In genomic region chr17:82781894-82782274, GRCh38 we compare ENCODE assay signal across 8 cellular contexts. TPM values are rescaled to one million over a fixed set of nuclear protein-coding genes. Genes with fewer than 3 reads are reported as not detected.
DNase-seq lines count a peak whose midpoint lies in the region; ATAC-seq and TF ChIP-seq lines count a peak whose summit lies in the region.

No MANE protein-coding gene starts in this region.

- intact Hi-C loops in heart right ventricle (cut with DNase I), result loop anchor here in 9 of 10 donors (2.0 to 10.0 kb wide), 11 partner anchors 63 to 273 kb away; partner anchors contain the start of gene ZNF750 (in 1 of the 9)
- intact Hi-C loops in aorta (cut with DNase I), result loop anchor here (2.0 to 10.0 kb wide), 5 partner anchors 93 to 295 kb away; partner anchors contain the start of gene METRNL (in 1 of the 2)

- H3K4me1 ChIP-seq in adipocyte (ENCODE audit: control insufficient read depth, insufficient read depth, low read length) (peaks cover 5% of the 10 kb centered on the region), heart right ventricle (peaks cover 0 to 14% (median 6%) of the 10 kb centered on the region in 9 donors), aorta (ENCODE audit: control insufficient read depth in 1 of 2, insufficient read depth in 2 of 2, low read length in 2 of 2) (no peaks in the 10 kb centered on the region)

- H3K9ac ChIP-seq in adipocyte (ENCODE audit: low read length), result no peak overlapping the region

- DNase-seq in AG08395 (ENCODE audit: low spot score) (peak; percentile 94), NCI-H1105 (lab: John Stamatoyannopoulos, UW) (peak; percentile 45), T-helper 1 cell (peak; percentile 60 to 80 (median 77)), adipocyte (ENCODE audit: low read depth) (peak; percentile 89), heart right ventricle (peak; percentile 79 to 85), renal cortical epithelial cell (ENCODE audit: low read depth) (peak; percentile 42), aorta (peak; percentile 87 to 94)

- 18 to 31% methylated on average over 8 of the region's 8 CpGs for WGBS in heart right ventricle, 2 donors
- WGBS in aorta, 2 donors, result 24 to 26% methylated on average over 8 of the region's 8 CpGs

- ATAC-seq in GM19035 (IDR thresholded peaks at IDR 0.05; ENCODE audit: unreplicated experiment), result peak; percentile 69
- peak; percentile 94 to 98 (median 96) for ATAC-seq in heart right ventricle
- ATAC-seq in aorta (ENCODE audit: low FRiP score), result peak; percentile 95

- peak; percentile 86 to 99 (median 97) for TF ChIP-seq CTCF in heart right ventricle (IDR thresholded peaks at IDR 0.05)

- no peaks in the 10 kb centered on the region for H3K9me3 ChIP-seq in adipocyte (ENCODE audit: control insufficient read depth, low read length)
- H3K9me3 ChIP-seq in heart right ventricle, result no peaks in the 10 kb centered on the region
- no peaks in the 10 kb centered on the region for H3K9me3 ChIP-seq in aorta (ENCODE audit: control insufficient read depth, low read length)

- H3K4me3 ChIP-seq in adipocyte (ENCODE audit: low read length), result no peak overlapping the region
- peak overlapping the region in 6 of 10 donors; percentile 6 to 28 (median 26) for H3K4me3 ChIP-seq in heart right ventricle
- no peak overlapping the region for H3K4me3 ChIP-seq in aorta (ENCODE audit: low read length in 2 of 2)

- H3K36me3 ChIP-seq in adipocyte (ENCODE audit: control insufficient read depth, insufficient read depth, low read length, severe bottlenecking) (peaks cover 12% of the 10 kb centered on the region), heart right ventricle (peaks cover 0 to 31% (median 10%) of the 10 kb centered on the region in 9 donors), aorta (ENCODE audit: control insufficient read depth in 1 of 2, insufficient read depth in 2 of 2, low read length in 1 of 2) (peaks cover 0 to 5% of the 10 kb centered on the region in 2 donors)

- H3K27ac ChIP-seq in heart right ventricle (peak overlapping the region in 9 of 10 donors; percentile 53 to 84 (median 65)), aorta (ENCODE audit: low read depth in 1 of 2, low read length in 2 of 2) (no peak overlapping the region)

- no peaks in the 10 kb centered on the region for H3K27me3 ChIP-seq in adipocyte (replicated peaks; ENCODE audit: control insufficient read depth, insufficient read depth, low read length)
- no peaks in the 10 kb centered on the region for H3K27me3 ChIP-seq in heart right ventricle
- H3K27me3 ChIP-seq in aorta (ENCODE audit: control insufficient read depth in 1 of 2, insufficient read depth in 2 of 2, low read length in 1 of 2), result no peaks in the 10 kb centered on the region

RNA-seq across cellular contexts. Expression of gene TBCD, which starts 30.0 kb away (rescaled TPM):
- 10 to 100 TPM; 41.3 to 79.0 (median 49.6) TPM for total RNA-seq in heart right ventricle
- 100 to 1,000 TPM in 1 of 2 donors, 10 to 100 TPM in 1; 89.8 to 107 TPM for polyA plus RNA-seq in heart right ventricle
- total RNA-seq in renal cortical epithelial cell, result 10.6 and 38.5 TPM in 2 replicates
- 100 to 1,000 TPM in 1 of 2 donors, 10 to 100 TPM in 1; 97.1 to 125 TPM for total RNA-seq in aorta
- polyA plus RNA-seq in aorta, result 100 to 1,000 TPM in 1 of 2 donors, 10 to 100 TPM in 1; 20.0 to 182 TPM

RNA-seq across cellular contexts. Expression of gene FN3K, which starts 46.5 kb away (rescaled TPM):
- total RNA-seq in heart right ventricle (100 to 1,000 TPM in 3 of 10 donors, 10 to 100 TPM in 7; 72.4 to 115 (median 92.4) TPM), renal cortical epithelial cell (3.6 and 16.8 TPM in 2 replicates), aorta (10 to 100 TPM; 10.8 to 23.0 TPM)
- polyA plus RNA-seq in heart right ventricle (10 to 100 TPM; 48.4 to 93.1 TPM), aorta (10 to 100 TPM; 14.0 to 20.9 TPM)

RNA-seq across cellular contexts. Expression of gene ZNF750, which starts 57.9 kb away (rescaled TPM):
- under 1 TPM in 3 of 10 donors, not detected in 7; 0.11 to 0.20 (median 0.15) TPM for total RNA-seq in heart right ventricle
- polyA plus RNA-seq in heart right ventricle, result under 1 TPM; 0.14 to 0.15 TPM
- total RNA-seq in renal cortical epithelial cell, result not detected in 2 replicates
- under 1 TPM in 1 of 2 donors, not detected in 1; 0.21 TPM for total RNA-seq in aorta
- under 1 TPM in 1 of 2 donors, not detected in 1; 0.10 TPM for polyA plus RNA-seq in aorta

Comparison
In these comparisons a context has a peak if more than half of its experiments do, and no peak if none do; other contexts are left out.
1. DNase-seq: peak in every context shown above with its lines; median percentile 94 in AG08395; 90 in aorta; 89 in adipocyte; 82 in heart right ventricle; 77 in T-helper 1 cell; 45 in NCI-H1105; 42 in renal cortical epithelial cell.
2. H3K4me3 ChIP-seq: peak in heart right ventricle (6 of 10); none in adipocyte (single experiment) and aorta (0 of 2).
3. H3K27ac ChIP-seq: peak in heart right ventricle (9 of 10); none in aorta (0 of 2).
4. Peak in every context shown above with its lines, with median percentiles within 50 percentile points of each other: ATAC-seq.